In genomic region chr13:79392882-79393563, GRCh38 we compare ENCODE assay signal across 8 cellular contexts. TPM values are rescaled to one million over a fixed set of nuclear protein-coding genes. Genes with fewer than 3 reads are reported as not detected.
A peak's percentile ranks its signal among the peaks of the same experiment; 100 is the strongest.
DNase-seq lines count a peak whose midpoint lies in the region; ATAC-seq and TF ChIP-seq lines count a peak whose summit lies in the region.

No MANE protein-coding gene starts in this region.

- H3K36me3 Mint-ChIP-seq in activated T-cell treated with anti-CD3 and anti-CD28 coated beads, Interleukin-2, amount 50 U/mL, for 24 hours (ENCODE audit: low read depth) = peaks cover 73% of the 10 kb centered on the region

- intact Hi-C loops in left ventricle myocardium inferior (cut with micrococcal nuclease) = no loop called here

- no peak for DNase-seq in activated T-cell treated with anti-CD3 and anti-CD28 coated beads, Interleukin-2, amount 50 U/mL, for 24 hours
- no peak for DNase-seq in activated T-cell treated with anti-CD3 and anti-CD28 coated beads, Interleukin-2, amount 50 U/mL, for 1 hour
- DNase-seq in OCI-M1 (lab: John Stamatoyannopoulos, UW) (peak; percentile 86), NCI-H1436 (lab: John Stamatoyannopoulos, UW) (no peak), left ventricle myocardium inferior (no peak), GM13976 (ENCODE audit: low spot score) (no peak)

- peaks cover 12% of the 10 kb centered on the region for H3K9me3 Mint-ChIP-seq in activated T-cell treated with anti-CD3 and anti-CD28 coated beads, Interleukin-2, amount 50 U/mL, for 24 hours

- ATAC-seq in HG02840 (IDR thresholded peaks at IDR 0.05; ENCODE audit: low FRiP score, unreplicated experiment) (peak; percentile 48), esophagus mucosa (peak; percentile 48)

- no peak overlapping the region for H3K27ac ChIP-seq in left ventricle myocardium inferior (replicated peaks)

- peak overlapping the region; percentile 94 for H3K27ac Mint-ChIP-seq in activated T-cell treated with anti-CD3 and anti-CD28 coated beads, Interleukin-2, amount 50 U/mL, for 24 hours

- peaks cover 41% of the 10 kb centered on the region for H3K4me1 ChIP-seq in left ventricle myocardium inferior

- peaks cover 22% of the 10 kb centered on the region for H3K36me3 ChIP-seq in left ventricle myocardium inferior

- no peaks in the 10 kb centered on the region for H3K27me3 Mint-ChIP-seq in activated T-cell treated with anti-CD3 and anti-CD28 coated beads, Interleukin-2, amount 50 U/mL, for 24 hours

- H3K4me3 Mint-ChIP-seq in activated T-cell treated with anti-CD3 and anti-CD28 coated beads, Interleukin-2, amount 50 U/mL, for 24 hours = peak overlapping the region; percentile 29

- no peak overlapping the region for H3K4me3 ChIP-seq in left ventricle myocardium inferior

- peaks cover 75% of the 10 kb centered on the region for H3K4me1 Mint-ChIP-seq in activated T-cell treated with anti-CD3 and anti-CD28 coated beads, Interleukin-2, amount 50 U/mL, for 24 hours (ENCODE audit: low read depth)

- no peaks in the 10 kb centered on the region for H3K27me3 ChIP-seq in left ventricle myocardium inferior (ENCODE audit: low read depth)

- H3K9me3 ChIP-seq in left ventricle myocardium inferior (replicated peaks) = peaks cover 11% of the 10 kb centered on the region

- TF ChIP-seq CTCF in left ventricle myocardium inferior (IDR thresholded peaks at IDR 0.05; ENCODE audit: borderline replicate concordance) (no peak), GM13976 (IDR thresholded peaks at IDR 0.05; ENCODE audit: borderline replicate concordance, control extremely low read depth, extremely low read depth, insufficient read depth, missing control alignments) (no peak)

- in situ Hi-C loops in GM13976 (cut with MboI; ENCODE audit: low sequenced_read_pairs, unreplicated experiment) = no loop called here

RNA-seq across cellular contexts. Expression of gene RBM26, which starts 13.0 kb away (rescaled TPM):
- 21.0 TPM for total RNA-seq in esophagus mucosa
- 20.6 TPM for total RNA-seq in left ventricle myocardium inferior
